ENCODE assay signal across 16 cellular contexts in genomic region chr11:20088368-20089260, GRCh38.
DNase-seq lines count a peak whose midpoint lies in the region; TF ChIP-seq lines count a peak whose summit lies in the region.
"Had no signal": no experiment of that assay in that cellular context is flagged by ENCODE, and none has a peak within 500 bp of the region (broad histone marks: within the 10 kb centered on the region; RNA-seq: fewer than 3 reads in every experiment).

No MANE protein-coding gene starts in this region.

- no peaks in the 10 kb centered on the region for H3K4me1 ChIP-seq in breast epithelium

- H3K9me3 Mint-ChIP-seq in MCF 10A (ENCODE audit: unreplicated experiment): no peaks in the 10 kb centered on the region
- H3K9me3 Mint-ChIP-seq in chondrocyte (ENCODE audit: low read depth): no peaks in the 10 kb centered on the region
- H3K9me3 Mint-ChIP-seq in stimulated activated naive CD8-positive, alpha-beta T cell treated with anti-CD3 and anti-CD28 coated beads, Interleukin-15, Interleukin-2, amounts not matched to agents 100 ng/mL and 50 ng/mL, for 24 hours: no peaks in the 10 kb centered on the region

- H3K27ac Mint-ChIP-seq in MCF 10A (ENCODE audit: low read depth, unreplicated experiment): peak overlapping the region; percentile 39
- H3K27ac Mint-ChIP-seq in chondrocyte (ENCODE audit: unreplicated experiment): peak overlapping the region; percentile 92
- peak overlapping the region; percentile 57 for H3K27ac Mint-ChIP-seq in stimulated activated naive CD8-positive, alpha-beta T cell treated with anti-CD3 and anti-CD28 coated beads, Interleukin-15, Interleukin-2, amounts not matched to agents 100 ng/mL and 50 ng/mL, for 24 hours

- H3K4me1 Mint-ChIP-seq in MCF 10A (ENCODE audit: insufficient read depth, unreplicated experiment) (peaks cover 9% of the 10 kb centered on the region), chondrocyte (ENCODE audit: low read depth) (peaks cover 86% of the 10 kb centered on the region)
- H3K4me1 Mint-ChIP-seq in stimulated activated naive CD8-positive, alpha-beta T cell treated with anti-CD3 and anti-CD28 coated beads, Interleukin-15, Interleukin-2, amounts not matched to agents 100 ng/mL and 50 ng/mL, for 24 hours (ENCODE audit: low read depth): peaks cover 17% of the 10 kb centered on the region

- no peak for TF ChIP-seq POLR2A in breast epithelium (IDR thresholded peaks at IDR 0.05)

- H3K27ac ChIP-seq in breast epithelium: no peak overlapping the region

- H3K9me3 ChIP-seq in breast epithelium: no peaks in the 10 kb centered on the region
- H3K9me3 ChIP-seq: Caco-2 had no signal

- H3K27me3 Mint-ChIP-seq in MCF 10A (ENCODE audit: insufficient read depth, unreplicated experiment): no peaks in the 10 kb centered on the region
- no peaks in the 10 kb centered on the region for H3K27me3 Mint-ChIP-seq in chondrocyte (ENCODE audit: low read depth)
- H3K27me3 Mint-ChIP-seq in stimulated activated naive CD8-positive, alpha-beta T cell treated with anti-CD3 and anti-CD28 coated beads, Interleukin-15, Interleukin-2, amounts not matched to agents 100 ng/mL and 50 ng/mL, for 24 hours: peaks cover 20% of the 10 kb centered on the region

- POLR2A ChIA-PET in MCF 10A (lab: Yijun Ruan, JAX): interaction anchor here (0.7 to 1.9 kb wide), 6 partner anchors 17 to 328 kb away, joined by 3 to 8 read pairs (median 3); no protein-coding TSS in a partner anchor

- CTCF ChIA-PET in MCF 10A (lab: Yijun Ruan, JAX): interaction anchor here (0.5 to 2.4 kb wide), 8 partner anchors 9 to 151 kb away, joined by 3 to 10 read pairs (median 6); no protein-coding TSS in a partner anchor

- no peak overlapping the region for H3K4me3 Mint-ChIP-seq in MCF 10A (ENCODE audit: unreplicated experiment)
- peak overlapping the region; percentile 23 for H3K4me3 Mint-ChIP-seq in chondrocyte (ENCODE audit: unreplicated experiment)
- H3K4me3 Mint-ChIP-seq in stimulated activated naive CD8-positive, alpha-beta T cell treated with anti-CD3 and anti-CD28 coated beads, Interleukin-15, Interleukin-2, amounts not matched to agents 100 ng/mL and 50 ng/mL, for 24 hours: no peak overlapping the region

- DNase-seq in MCF 10A (ENCODE audit: unreplicated experiment) (no peak), breast epithelium (ENCODE audit: low spot score in 2 of 2) (no peak), MV-4-11 (lab: John Stamatoyannopoulos, UW) (peak; percentile 76), chondrocyte (ENCODE audit: low spot score) (no peak), HuH-7.5 (ENCODE audit: low spot score) (no peak), NCI-H1417 treated with DMSO at 0.1 percent for 48 hours (lab: John Stamatoyannopoulos, UW) (no peak), OCI-M2 (lab: John Stamatoyannopoulos, UW; ENCODE audit: unreplicated experiment) (no peak)
- DNase-seq: activated CD4-positive, alpha-beta T cell treated with anti-CD3 and anti-CD28 coated beads for 48 hours; activated T-cell treated with anti-CD3 and anti-CD28 coated beads, Interleukin-2, amount 50 U/mL, for 1 hour; Caco-2; GF-D8; NCI-H1092; NCI-H2171 treated with DMSO at 0.1 percent for 48 hours; stimulated activated CD4-positive, alpha-beta T cell treated with anti-CD3 and anti-CD28 coated beads, Interleukin-1b, Interleukin-23, amount 100 ng/mL, for 48 hours had no signal

- H3K27me3 ChIP-seq in breast epithelium: no peaks in the 10 kb centered on the region

- H3K36me3 Mint-ChIP-seq in MCF 10A (ENCODE audit: insufficient read depth, unreplicated experiment) (peaks cover 100% of the 10 kb centered on the region), chondrocyte (ENCODE audit: low read depth) (peaks cover 59% of the 10 kb centered on the region)
- H3K36me3 Mint-ChIP-seq in stimulated activated naive CD8-positive, alpha-beta T cell treated with anti-CD3 and anti-CD28 coated beads, Interleukin-15, Interleukin-2, amounts not matched to agents 100 ng/mL and 50 ng/mL, for 24 hours (ENCODE audit: low read depth): no peaks in the 10 kb centered on the region
- H3K36me3 Mint-ChIP-seq: naive thymus-derived CD8-positive, alpha-beta T cell had no signal

- intact Hi-C loops in MCF 10A (cut with micrococcal nuclease) (no loop called here), breast epithelium (cut with DNase I; ENCODE audit: low total_unique reads) (no loop called here)

- TF ChIP-seq CTCF in MCF 10A (IDR thresholded peaks at IDR 0.05; ENCODE audit: unreplicated experiment): no peak
- TF ChIP-seq CTCF in breast epithelium (IDR thresholded peaks at IDR 0.05): no peak
- TF ChIP-seq CTCF in chondrocyte (IDR thresholded peaks at IDR 0.05): no peak

- BruUV-seq in MCF 10A (replicated peaks; lab: Mats Ljungman, UMichigan): no TSS peak

- no peak overlapping the region for H3K4me3 ChIP-seq in breast epithelium

- H3K36me3 ChIP-seq in breast epithelium: no peaks in the 10 kb centered on the region

Comparison
In these comparisons a context has a peak if more than half of its experiments do, and no peak if none do; other contexts are left out.
1. H3K27ac Mint-ChIP-seq: peak in every context shown above with its lines; median percentile 92 in chondrocyte; 57 in stimulated activated naive CD8-positive, alpha-beta T cell treated with anti-CD3 and anti-CD28 coated beads, Interleukin-15, Interleukin-2, amounts not matched to agents 100 ng/mL and 50 ng/mL, for 24 hours; 39 in MCF 10A.